ENCODE assay signal across 8 cellular contexts in the genomic region with DNA sequence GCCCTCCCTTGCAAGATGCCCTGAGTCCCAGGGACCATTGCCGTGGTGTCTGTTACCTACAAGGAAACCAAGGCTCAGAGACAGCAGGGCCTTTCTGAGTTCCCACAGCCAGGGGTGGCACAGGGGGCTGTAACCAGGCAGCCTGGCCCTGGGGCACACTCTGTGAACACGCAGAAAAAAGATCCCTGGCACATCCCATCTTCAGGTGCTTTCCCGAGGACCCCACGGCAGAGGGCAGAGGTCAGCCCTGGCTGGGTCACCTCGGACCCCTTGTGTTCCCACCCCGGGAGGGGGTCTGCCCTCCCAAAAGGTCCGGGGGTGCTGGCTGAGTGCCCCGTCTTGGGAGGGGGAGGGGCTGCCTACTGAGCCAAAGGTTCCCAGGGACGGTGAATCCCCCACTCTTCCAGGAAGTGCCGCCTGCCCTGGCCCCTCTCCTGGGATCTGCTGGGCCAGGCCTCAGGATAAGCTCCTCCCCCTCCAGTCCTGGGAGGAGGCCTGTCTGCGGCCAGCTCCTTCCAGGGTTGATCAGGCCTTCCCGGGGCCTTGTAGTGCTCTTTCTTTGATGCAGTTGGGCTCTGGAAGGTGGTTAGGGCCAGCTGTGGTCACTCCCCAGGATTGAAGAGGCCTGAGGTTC. TPM values are rescaled to one million over a fixed set of nuclear protein-coding genes. Genes with fewer than 3 reads are reported as not detected.
DNase-seq lines count a peak whose midpoint lies in the region; ATAC-seq and TF ChIP-seq lines count a peak whose summit lies in the region.

No MANE protein-coding gene starts in this region.

- no peaks in the 10 kb centered on the region for H3K27me3 ChIP-seq in GM23338 (ENCODE audit: insufficient read depth)
- H3K27me3 ChIP-seq in spleen (replicated peaks in 1 of 7) = peaks cover 0 to 37% (median 0%) of the 10 kb centered on the region in 7 donors
- H3K27me3 ChIP-seq in Karpas-422 (ENCODE audit: low read length) = no peaks in the 10 kb centered on the region

- H3K27ac ChIP-seq in GM23338 (ENCODE audit: low read depth) (0 out of 2 replicates have a peak overlapping the region, but pooled peaks have one; percentile 80), spleen (peak overlapping the region in 7 of 8 donors; percentile 26 to 75 (median 66)), Karpas-422 (ENCODE audit: low read length) (no peak overlapping the region)

- H3K79me2 ChIP-seq in GM23338 (replicated peaks; ENCODE audit: insufficient read depth) (peaks cover 74% of the 10 kb centered on the region), Karpas-422 (ENCODE audit: low read length) (no peaks in the 10 kb centered on the region)

- WGBS in spleen, 5 donors = 40 to 100% (median 63%) methylated on average over 1 to 12 of the region's 12 CpGs

- H3K36me3 ChIP-seq in GM23338 (ENCODE audit: insufficient read depth) (no peaks in the 10 kb centered on the region), spleen (no peaks in the 10 kb centered on the region), Karpas-422 (ENCODE audit: insufficient read depth, low read length) (no peaks in the 10 kb centered on the region)

- H3K27me3 Mint-ChIP-seq in GM23338 (ENCODE audit: insufficient read depth, low read depth, poor library complexity) = peaks cover 9% of the 10 kb centered on the region

- peak overlapping the region; percentile 73 for H3K4me2 ChIP-seq in GM23338
- H3K4me2 ChIP-seq in Karpas-422 (ENCODE audit: low read depth, low read length, poor library complexity, severe bottlenecking) = no peak overlapping the region

- no peak for TF ChIP-seq POLR2A in spleen (IDR thresholded peaks at IDR 0.05)

- H3K9me2 ChIP-seq in GM23338 (ENCODE audit: insufficient read depth) (no peaks in the 10 kb centered on the region), Karpas-422 (replicated peaks; ENCODE audit: insufficient read depth, low read length) (no peaks in the 10 kb centered on the region)

- H3K9me3 ChIP-seq in spleen (no peaks in the 10 kb centered on the region), Karpas-422 (ENCODE audit: low read length) (no peaks in the 10 kb centered on the region)

- peak overlapping the region; percentile 34; the same call in 1 of the 2 replicates for H3K27ac Mint-ChIP-seq in GM23338

- H3K4me3 ChIP-seq in GM23338 = 0 out of 2 replicates have a peak overlapping the region, but pooled peaks have one; percentile 34
- no peak overlapping the region for H3K4me3 ChIP-seq in spleen
- no peak overlapping the region for H3K4me3 ChIP-seq in Karpas-422 (ENCODE audit: low read length)

- no peaks in the 10 kb centered on the region for H3K36me3 Mint-ChIP-seq in GM23338 (ENCODE audit: low read depth)

- H2AFZ ChIP-seq in GM23338 (no peak overlapping the region), Karpas-422 (ENCODE audit: low read length) (no peak overlapping the region)

- peak; percentile 60 for ATAC-seq in GM23338
- ATAC-seq in GM19455 (IDR thresholded peaks at IDR 0.05; ENCODE audit: unreplicated experiment) = no peak

- intact Hi-C loops in spleen (cut with DNase I; ENCODE audit: low total_unique reads) = no loop called here

- no peak overlapping the region for H3K9ac ChIP-seq in Karpas-422 (ENCODE audit: low read length)

- H3K9me3 Mint-ChIP-seq in GM23338 = no peaks in the 10 kb centered on the region

- TF ChIP-seq CTCF in GM23338 (conservative IDR thresholded peaks at IDR 0.05; ENCODE audit: low read depth in 2 of 2) = no peak
- TF ChIP-seq CTCF in spleen (IDR thresholded peaks at IDR 0.05 in 8 of 11, conservative IDR thresholded peaks at IDR 0.05 in 3 of 11) = no peak

- H4K20me1 ChIP-seq in GM23338 (replicated peaks; ENCODE audit: insufficient read depth) (no peaks in the 10 kb centered on the region; the same call in 1 of the 2 replicates), Karpas-422 (ENCODE audit: insufficient read depth, low read depth, low read length) (no peaks in the 10 kb centered on the region)

- H3K4me1 ChIP-seq in GM23338 (ENCODE audit: insufficient read depth) (peaks cover 35% of the 10 kb centered on the region), spleen (peaks cover 27 to 86% (median 64%) of the 10 kb centered on the region in 6 donors), Karpas-422 (ENCODE audit: low read length) (peaks cover 17% of the 10 kb centered on the region)

- H3K4me1 Mint-ChIP-seq in GM23338 = peaks cover 15% of the 10 kb centered on the region

- DNase-seq in GM23338 (ENCODE audit: low spot score) (peak; percentile 87), cerebellum (ENCODE audit: low spot score) (peak; percentile 68), islet precursor cell (peak; percentile 86), spleen (no peak), Karpas-422 (no peak)
- no peak for DNase-seq in activated CD4-positive, alpha-beta T cell treated with anti-CD3 and anti-CD28 coated beads, Interleukin-2, amount 50 U/mL, for 48 hours
- no peak for DNase-seq in stimulated activated naive CD4-positive, alpha-beta T cell treated with Interleukin-2 at 50 U/mL for 16 hours (lab: John Stamatoyannopoulos, UW)

- peak overlapping the region; percentile 15; the same call in 1 of the 3 replicates for H3K4me3 Mint-ChIP-seq in GM23338

- H3F3A ChIP-seq in GM23338 (replicated peaks; ENCODE audit: low read depth) = peaks cover 7% of the 10 kb centered on the region; the same call in 1 of the 2 replicates

TF ChIP-seq in GM23338, 12 proteins besides CTCF, POLR2A, EP300 and RAD21 (continues in another document):
- TF ChIP-seq, protein P1, sequence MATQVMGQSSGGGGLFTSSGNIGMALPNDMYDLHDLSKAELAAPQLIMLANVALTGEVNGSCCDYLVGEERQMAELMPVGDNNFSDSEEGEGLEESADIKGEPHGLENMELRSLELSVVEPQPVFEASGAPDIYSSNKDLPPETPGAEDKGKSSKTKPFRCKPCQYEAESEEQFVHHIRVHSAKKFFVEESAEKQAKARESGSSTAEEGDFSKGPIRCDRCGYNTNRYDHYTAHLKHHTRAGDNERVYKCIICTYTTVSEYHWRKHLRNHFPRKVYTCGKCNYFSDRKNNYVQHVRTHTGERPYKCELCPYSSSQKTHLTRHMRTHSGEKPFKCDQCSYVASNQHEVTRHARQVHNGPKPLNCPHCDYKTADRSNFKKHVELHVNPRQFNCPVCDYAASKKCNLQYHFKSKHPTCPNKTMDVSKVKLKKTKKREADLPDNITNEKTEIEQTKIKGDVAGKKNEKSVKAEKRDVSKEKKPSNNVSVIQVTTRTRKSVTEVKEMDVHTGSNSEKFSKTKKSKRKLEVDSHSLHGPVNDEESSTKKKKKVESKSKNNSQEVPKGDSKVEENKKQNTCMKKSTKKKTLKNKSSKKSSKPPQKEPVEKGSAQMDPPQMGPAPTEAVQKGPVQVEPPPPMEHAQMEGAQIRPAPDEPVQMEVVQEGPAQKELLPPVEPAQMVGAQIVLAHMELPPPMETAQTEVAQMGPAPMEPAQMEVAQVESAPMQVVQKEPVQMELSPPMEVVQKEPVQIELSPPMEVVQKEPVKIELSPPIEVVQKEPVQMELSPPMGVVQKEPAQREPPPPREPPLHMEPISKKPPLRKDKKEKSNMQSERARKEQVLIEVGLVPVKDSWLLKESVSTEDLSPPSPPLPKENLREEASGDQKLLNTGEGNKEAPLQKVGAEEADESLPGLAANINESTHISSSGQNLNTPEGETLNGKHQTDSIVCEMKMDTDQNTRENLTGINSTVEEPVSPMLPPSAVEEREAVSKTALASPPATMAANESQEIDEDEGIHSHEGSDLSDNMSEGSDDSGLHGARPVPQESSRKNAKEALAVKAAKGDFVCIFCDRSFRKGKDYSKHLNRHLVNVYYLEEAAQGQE (IDR thresholded peaks at IDR 0.05; ENCODE audit: unreplicated experiment) = no peak
- TF ChIP-seq JUNB (IDR thresholded peaks at IDR 0.05; ENCODE audit: unreplicated experiment) = no peak
- no peak for TF ChIP-seq POLR2AphosphoS5 (IDR thresholded peaks at IDR 0.05; ENCODE audit: low read depth)
- no peak for TF ChIP-seq STAT1 (IDR thresholded peaks at IDR 0.05; ENCODE audit: unreplicated experiment)
- TF ChIP-seq CREB1 (CRISPR knock-in tag; IDR thresholded peaks at IDR 0.05; ENCODE audit: low read depth) = no peak
- TF ChIP-seq, protein P2, sequence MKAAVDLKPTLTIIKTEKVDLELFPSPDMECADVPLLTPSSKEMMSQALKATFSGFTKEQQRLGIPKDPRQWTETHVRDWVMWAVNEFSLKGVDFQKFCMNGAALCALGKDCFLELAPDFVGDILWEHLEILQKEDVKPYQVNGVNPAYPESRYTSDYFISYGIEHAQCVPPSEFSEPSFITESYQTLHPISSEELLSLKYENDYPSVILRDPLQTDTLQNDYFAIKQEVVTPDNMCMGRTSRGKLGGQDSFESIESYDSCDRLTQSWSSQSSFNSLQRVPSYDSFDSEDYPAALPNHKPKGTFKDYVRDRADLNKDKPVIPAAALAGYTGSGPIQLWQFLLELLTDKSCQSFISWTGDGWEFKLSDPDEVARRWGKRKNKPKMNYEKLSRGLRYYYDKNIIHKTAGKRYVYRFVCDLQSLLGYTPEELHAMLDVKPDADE (IDR thresholded peaks at IDR 0.05) = no peak

RNA-seq across cellular contexts. Expression of a gene that starts 8.1 kb away (rescaled TPM):
- total RNA-seq in GM23338 (2014; rRNA removed; shearing (Covaris generic)) = 9.0 and 10.2 TPM in 2 replicates
- polyA plus RNA-seq in GM23338 (2016; fragmentation: Nextera tagmentation; extraction: Ambion mirVana) (8.2 and 8.8 TPM in 2 replicates), spleen (1 to 10 TPM in 2 of 3 donors, under 1 TPM in 1; 0.89 to 2.5 (median 2.0) TPM)
- total RNA-seq in cerebellum (3.2 TPM), spleen (1 to 10 TPM; 1.8 to 8.4 (median 4.8) TPM)
- 0.07 TPM in 1 of 2 replicates, not detected in the other for total RNA-seq in Karpas-422 (2014; rRNA removed; shearing (Covaris generic); ENCODE audit: low replicate concordance)

RNA-seq across cellular contexts. Expression of a gene that starts 27.2 kb away (rescaled TPM):
- total RNA-seq in GM23338 (2014; rRNA removed; shearing (Covaris generic)) = 84.1 and 113 TPM in 2 replicates
- polyA plus RNA-seq in GM23338 (2016; fragmentation: Nextera tagmentation; extraction: Ambion mirVana) (283 and 331 TPM in 2 replicates), spleen (10 to 100 TPM; 65.5 to 88.8 (median 84.8) TPM)
- total RNA-seq in cerebellum (19.1 TPM), spleen (10 to 100 TPM; 26.7 to 45.9 (median 30.1) TPM)
- 65.6 and 126 TPM in 2 replicates for total RNA-seq in Karpas-422 (2014; rRNA removed; shearing (Covaris generic); ENCODE audit: low replicate concordance)

RNA-seq across cellular contexts. Expression of a gene that starts 47.7 kb away (rescaled TPM):
- 15.5 and 16.9 TPM in 2 replicates for total RNA-seq in GM23338 (2014; rRNA removed; shearing (Covaris generic))
- polyA plus RNA-seq in GM23338 (2016; fragmentation: Nextera tagmentation; extraction: Ambion mirVana) (7.1 and 8.0 TPM in 2 replicates), spleen (1 to 10 TPM; 2.0 to 6.3 (median 5.2) TPM)
- total RNA-seq in cerebellum (2.4 TPM), spleen (10 to 100 TPM in 5 of 7 donors, 1 to 10 TPM in 2; 7.4 to 24.9 (median 15.6) TPM)
- 4.1 and 8.9 TPM in 2 replicates for total RNA-seq in Karpas-422 (2014; rRNA removed; shearing (Covaris generic); ENCODE audit: low replicate concordance)

RNA-seq across cellular contexts. Expression of a gene that starts 51.1 kb away (rescaled TPM):
- total RNA-seq in GM23338 (2014; rRNA removed; shearing (Covaris generic)) = 19.3 and 20.7 TPM in 2 replicates
- 8.6 and 9.6 TPM in 2 replicates for polyA plus RNA-seq in GM23338 (2016; fragmentation: Nextera tagmentation; extraction: Ambion mirVana)
- total RNA-seq in cerebellum = 7.6 TPM
- total RNA-seq in spleen = 10 to 100 TPM in 4 of 7 donors, 1 to 10 TPM in 3; 8.5 to 14.9 (median 11.0) TPM
- polyA plus RNA-seq in spleen = 10 to 100 TPM in 2 of 3 donors, 1 to 10 TPM in 1; 7.6 to 14.2 (median 11.5) TPM
- 32.4 and 38.9 TPM in 2 replicates for total RNA-seq in Karpas-422 (2014; rRNA removed; shearing (Covaris generic); ENCODE audit: low replicate concordance)

Comparison
In these comparisons a context has a peak if more than half of its experiments do, and no peak if none do; other contexts are left out.
1. DNase-seq: peak in GM23338 (single experiment), cerebellum (single experiment) and islet precursor cell (single experiment); none in spleen (single experiment), Karpas-422 (single experiment), activated CD4-positive, alpha-beta T cell treated with anti-CD3 and anti-CD28 coated beads, Interleukin-2, amount 50 U/mL, for 48 hours (0 of 2) and stimulated activated naive CD4-positive, alpha-beta T cell treated with Interleukin-2 at 50 U/mL for 16 hours (single experiment).